Comparison of ENCODE assay signal across 25 cellular contexts in genomic region chr18:42258301-42258965, GRCh38.
"Had no signal": no experiment of that assay in that cellular context is flagged by ENCODE, and none has a peak within 500 bp of the region (broad histone marks: within the 10 kb centered on the region; RNA-seq: fewer than 3 reads in every experiment).

No MANE protein-coding gene starts in this region.

- DNase-seq: activated B cell treated with CpG ODN at 0.5 μM for 24 hours; activated CD4-positive, alpha-beta T cell treated with anti-CD3 and anti-CD28 coated beads for 36 hours; activated CD4-positive, alpha-beta T cell treated with anti-CD3 and anti-CD28 coated beads, Interleukin-2, amount 50 U/mL, for 4 hours; activated CD8-positive, alpha-beta memory T cell treated with anti-CD3 and anti-CD28 coated beads for 24 hours; activated CD8-positive, alpha-beta memory T cell treated with anti-CD3 and anti-CD28 coated beads, Interleukin-2, amount 50 U/mL, for 4 hours; activated T-cell treated with anti-CD3 and anti-CD28 coated beads, Interleukin-2, amount 50 U/mL, for 24 hours; aorta; brain microvascular endothelial cell; central memory CD4-positive, alpha-beta T cell; dermis blood vessel endothelial cell; effector CD8-positive, alpha-beta T cell; erythroblast; foreskin fibroblast; left lung; naive thymus-derived CD4-positive, alpha-beta T cell; occipital lobe; retina; stimulated activated CD4-positive, alpha-beta T cell treated with anti-CD3 and anti-CD28 coated beads, Interleukin-2, amount 100 ng/mL, for 48 hours; stimulated activated CD8-positive, alpha-beta memory T cell treated with anti-CD3 and anti-CD28 coated beads, Interleukin-4, amount 100 ng/mL, for 48 hours; stimulated activated naive B cell treated with anti-CD40 and anti-IgM and Interleukin-4, amounts not matched to agents 10 μg/mL and 1 μg/mL and 100 μg/mL, for 72 hours; transverse colon; uterus had no signal

- H3K4me3 ChIP-seq: left lung, lung, transverse colon, uterus had no signal

- H3K9me3 ChIP-seq: left lung, transverse colon, uterus had no signal

- H3K27me3 ChIP-seq: brain microvascular endothelial cell, left lung, transverse colon, uterus had no signal

- ATAC-seq: activated CD4-positive, alpha-beta T cell treated with anti-CD3 and anti-CD28 coated beads for 36 hours; activated naive CD4-positive, alpha-beta T cell treated with anti-CD3 and anti-CD28 coated beads, Interleukin-2, amount 50 U/mL, for 72 hours; activated T-helper 17 cell treated with anti-CD3 and anti-CD28 coated beads, Interleukin-2, amount 50 U/mL, for 72 hours; left lung; naive thymus-derived CD4-positive, alpha-beta T cell; stimulated activated naive B cell treated with anti-CD40 and anti-IgM and Interleukin-4, amounts not matched to agents 10 μg/mL and 1 μg/mL and 100 μg/mL, for 72 hours had no signal

- H3K4me1 ChIP-seq: left lung, transverse colon, uterus had no signal

- H3K27ac ChIP-seq: brain microvascular endothelial cell, left lung, transverse colon, uterus had no signal

- H3K36me3 ChIP-seq: brain microvascular endothelial cell, left lung, transverse colon, uterus had no signal
